In genomic region chr4:26424838-26425237, GRCh38 we compare ENCODE assay signal across 1 cellular context.
TF ChIP-seq lines count a peak whose summit lies in the region.

No MANE protein-coding gene starts in this region.

TF ChIP-seq in SK-N-SH, 30 proteins besides CTCF, POLR2A, EP300 and RAD21 (continued from another document):
- TF ChIP-seq USF1 (IDR thresholded peaks at IDR 0.05; ENCODE audit: borderline replicate concordance, low read depth) (no peak), ELF1 (IDR thresholded peaks at IDR 0.05) (no peak), ZBTB33 (IDR thresholded peaks at IDR 0.05; ENCODE audit: borderline replicate concordance, low read depth) (no peak), PBX3 (IDR thresholded peaks at IDR 0.05) (no peak), REST (IDR thresholded peaks at IDR 0.05; ENCODE audit: low read depth, low read length) (no peak)
